ENCODE assay signal across 8 cellular contexts in the genomic region with DNA sequence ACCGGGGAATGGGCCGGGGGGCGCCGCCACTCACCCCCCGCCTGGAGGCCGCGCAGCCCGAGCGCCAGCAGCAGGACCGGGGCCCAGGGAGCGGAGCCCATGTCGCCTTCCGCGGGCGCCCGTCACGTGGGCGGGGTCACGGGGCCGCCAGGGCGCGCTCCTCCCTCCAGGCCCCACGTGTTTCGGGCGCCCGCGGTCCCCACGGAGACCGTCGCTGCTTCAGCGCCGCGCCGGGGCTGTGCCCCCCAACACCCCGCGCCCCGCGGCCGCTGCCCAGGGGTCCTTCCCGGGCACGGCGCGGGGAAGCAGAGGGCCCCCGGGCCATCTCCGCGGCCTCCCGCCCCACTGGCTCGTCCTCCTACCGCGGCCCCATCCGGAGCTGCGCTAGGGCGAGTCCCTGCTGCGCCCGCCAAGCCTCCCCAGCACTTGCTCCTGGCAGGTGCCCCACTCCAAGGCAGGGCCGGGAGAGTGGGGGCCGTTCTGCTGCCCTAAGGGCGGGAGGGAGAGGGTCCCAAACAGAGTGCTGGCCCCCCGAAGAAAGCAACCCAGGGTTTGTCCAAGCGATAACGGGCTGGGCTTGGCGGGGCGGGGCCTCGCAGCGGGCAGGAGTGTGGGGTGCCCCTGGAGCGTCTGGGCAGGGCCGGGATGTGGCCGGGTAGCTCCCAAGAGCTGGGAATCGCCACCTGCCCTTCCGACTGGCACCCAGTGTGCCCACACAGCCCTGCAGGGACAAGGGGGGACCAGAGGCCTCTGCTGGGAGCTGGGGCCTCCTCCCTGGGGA. TPM values are rescaled to one million over a fixed set of nuclear protein-coding genes. Genes with fewer than 3 reads are reported as not detected.
DNase-seq lines count a peak whose midpoint lies in the region; ATAC-seq and TF ChIP-seq lines count a peak whose summit lies in the region.

Gene DPP7 (minus strand): TSS at position 121 of the 781 bp plus-strand sequence. CDS start 20 bp downstream, at position 101.

- peak; percentile 93 for ATAC-seq in left lung
- no peak for ATAC-seq in GM19328 (IDR thresholded peaks at IDR 0.05; ENCODE audit: unreplicated experiment)

- peaks cover 3% of the 10 kb centered on the region for H3K4me1 Mint-ChIP-seq in chondrocyte (ENCODE audit: low read depth)

- no peak within 1 kb of the TSS for H3K27ac Mint-ChIP-seq in chondrocyte (ENCODE audit: unreplicated experiment)

- H3K36me3 ChIP-seq in GM06990 (ENCODE audit: control insufficient read depth, insufficient read depth, low read length), result peaks cover 18% of the 10 kb centered on the region
- H3K36me3 ChIP-seq in left lung, result peaks cover 0 to 33% of the 10 kb centered on the region in 2 donors

- H3K27ac ChIP-seq in left lung, result peak within 1 kb of the TSS in 1 of 2 donors; percentile 41

- no peaks in the 10 kb centered on the region for H3K27me3 ChIP-seq in GM06990 (replicated peaks; ENCODE audit: control insufficient read depth, insufficient read depth, low read length)
- peaks cover 0 to 22% of the 10 kb centered on the region in 2 donors for H3K27me3 ChIP-seq in left lung

- intact Hi-C loops in left lung (cut with DNase I), result no loop called here

- peaks cover 2% of the 10 kb centered on the region for H3K36me3 Mint-ChIP-seq in chondrocyte (ENCODE audit: low read depth)

- TF ChIP-seq CTCF in GM06990 (IDR thresholded peaks at IDR 0.05; ENCODE audit: insufficient read depth, low read length, poor library complexity, severe bottlenecking), result no peak
- no peak for TF ChIP-seq CTCF in chondrocyte (IDR thresholded peaks at IDR 0.05)
- no peak for TF ChIP-seq CTCF in left lung (IDR thresholded peaks at IDR 0.05)

- H3K4me1 ChIP-seq in left lung, result peaks cover 0 to 21% of the 10 kb centered on the region in 2 donors

- DNase-seq in GM06990 (ENCODE audit: extremely low read depth, insufficient read length) (peak; percentile 86), H4 (ENCODE audit: low spot score) (no peak), NCI-H146 (lab: John Stamatoyannopoulos, UW) (peak; percentile 56), chondrocyte (ENCODE audit: low spot score) (peak; percentile 84), left lung (peak; percentile 79 to 97)
- peak; percentile 64 to 69 for DNase-seq in activated CD4-positive, alpha-beta T cell treated with anti-CD3 and anti-CD28 coated beads for 24 hours (ENCODE audit: low read depth in 2 of 2)
- DNase-seq in stimulated activated CD4-positive, alpha-beta T cell treated with anti-CD3 and anti-CD28 coated beads, Interleukin-2, amount 100 ng/mL, for 48 hours, result peak; percentile 69 to 80

- no peaks in the 10 kb centered on the region for H3K9me3 ChIP-seq in left lung

- no peaks in the 10 kb centered on the region for H3K27me3 Mint-ChIP-seq in chondrocyte (ENCODE audit: low read depth)

- H3K4me3 Mint-ChIP-seq in chondrocyte (ENCODE audit: unreplicated experiment), result peak within 1 kb of the TSS; percentile 63

- H3K4me3 ChIP-seq in GM06990 (replicated peaks; ENCODE audit: low read depth, low read length) (peak within 1 kb of the TSS; percentile 73), left lung (peak within 1 kb of the TSS; percentile 78 to 79)

- no peaks in the 10 kb centered on the region for H3K9me3 Mint-ChIP-seq in chondrocyte (ENCODE audit: low read depth)

RNA-seq across cellular contexts. Expression of gene DPP7, which starts in this region (rescaled TPM):
- total RNA-seq in H4 (2014; rRNA removed; shearing (Covaris generic)), result 34.8 and 52.2 TPM in 2 replicates
- total RNA-seq in chondrocyte (54.0 to 85.0 TPM (median 82.2 TPM) in 3 replicates), left lung (100 to 1,000 TPM; 144 to 165 TPM)
